In the genomic region with DNA sequence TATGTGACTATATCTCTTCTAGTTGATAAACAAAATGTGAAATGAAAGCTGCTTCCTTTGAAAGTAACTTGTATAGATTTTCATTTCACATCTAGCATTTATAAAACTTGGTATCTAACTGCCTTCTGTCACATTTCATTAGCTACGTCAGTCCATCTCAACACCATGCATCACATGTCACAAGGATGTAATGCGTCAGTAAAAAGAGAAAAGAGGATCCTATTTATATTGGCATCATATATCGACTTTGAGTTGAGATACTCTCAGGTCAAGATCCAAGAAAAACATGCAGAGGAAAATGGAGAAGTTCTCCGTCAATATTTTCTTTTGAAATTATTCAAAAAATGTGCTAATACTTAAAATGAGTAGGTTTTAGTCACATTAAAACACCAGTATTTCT, we compare ENCODE assay signal across 22 cellular contexts.
"Had no signal": no experiment of that assay in that cellular context is flagged by ENCODE, and none has a peak within 500 bp of the region (broad histone marks: within the 10 kb centered on the region; RNA-seq: fewer than 3 reads in every experiment).

No MANE protein-coding gene starts in this region.

- H3K4me3 ChIP-seq: esophagus squamous epithelium, hepatocyte, mucosa of descending colon, pancreas, prostate gland, right lobe of liver, spleen, thoracic aorta, transverse colon had no signal

- DNase-seq: central memory CD4-positive, alpha-beta T cell; effector memory CD8-positive, alpha-beta T cell; esophagus squamous epithelium; foreskin melanocyte; head of caudate nucleus; kidney; left cardiac atrium; mucosa of descending colon; naive thymus-derived CD8-positive, alpha-beta T cell; pancreas; right lobe of liver; spleen; stimulated activated CD4-positive, alpha-beta T cell treated with anti-CD3 and anti-CD28 coated beads, Interleukin-15, amount 100 ng/mL, for 24 hours; stimulated activated CD4-positive, alpha-beta T cell treated with anti-CD3 and anti-CD28 coated beads, Interleukin-1b, Interleukin-23, amount 100 ng/mL, for 48 hours; stimulated activated CD4-positive, alpha-beta T cell treated with anti-CD3 and anti-CD28 coated beads, Interleukin-4, amount 100 ng/mL, for 24 hours; stimulated activated naive B cell treated with anti-CD40 and anti-IgM and Interleukin-4, amounts not matched to agents 10 μg/mL and 1 μg/mL and 100 μg/mL, for 72 hours; stimulated activated naive CD8-positive, alpha-beta T cell treated with anti-CD3 and anti-CD28 coated beads, Interleukin-15, amount 100 ng/mL, for 72 hours; substantia nigra; transverse colon had no signal

- H3K36me3 ChIP-seq: esophagus squamous epithelium, pancreas, prostate gland, right lobe of liver, spleen, thoracic aorta, transverse colon had no signal

- H3K27me3 ChIP-seq: esophagus squamous epithelium, hepatocyte, pancreas, right lobe of liver, spleen, transverse colon had no signal
